In genomic region chrX:71991164-71991563, GRCh38 we compare ENCODE assay signal across 22 cellular contexts.
"Had no signal": no experiment of that assay in that cellular context is flagged by ENCODE, and none has a peak within 500 bp of the region (broad histone marks: within the 10 kb centered on the region; RNA-seq: fewer than 3 reads in every experiment).

No MANE protein-coding gene starts in this region.

- DNase-seq: activated CD4-positive, alpha-beta memory T cell treated with anti-CD3 and anti-CD28 coated beads, Interleukin-2, amount 10 ng/mL, durations not matched to agents 7 days and 5 days; activated CD4-positive, alpha-beta T cell treated with anti-CD3 and anti-CD28 coated beads for 36 hours; activated CD4-positive, alpha-beta T cell treated with anti-CD3 and anti-CD28 coated beads, Interleukin-2, amount 50 U/mL, for 1 hour; activated gamma-delta T cell; activated naive CD4-positive, alpha-beta T cell treated with anti-CD3 and anti-CD28 coated beads for 36 hours; activated T-cell treated with anti-CD3 and anti-CD28 coated beads for 4 hours; activated T-cell treated with anti-CD3 and anti-CD28 coated beads, Interleukin-2, amount 50 U/mL, for 48 hours; amygdala; brain microvascular endothelial cell; Karpas-422; MM.1S; NCI-H1105; NCI-H1436 treated with DMSO at 0.1 percent for 48 hours; NCI-H187; NCI-H2081; NCI-H524; SIG-M5; T-helper 2 cell had no signal

- H3K4me1 Mint-ChIP-seq: activated T-helper 17 cell treated with anti-CD3 and anti-CD28 coated beads, Interleukin-2, amount 50 U/mL, for 72 hours had no signal

- H3K27ac Mint-ChIP-seq: activated CD4-positive, alpha-beta T cell treated with anti-CD3 and anti-CD28 coated beads for 36 hours; activated naive CD4-positive, alpha-beta T cell treated with anti-CD3 and anti-CD28 coated beads for 36 hours; activated naive CD8-positive, alpha-beta T cell; activated T-helper 17 cell treated with anti-CD3 and anti-CD28 coated beads, Interleukin-2, amount 50 U/mL, for 72 hours had no signal

- H3K27me3 Mint-ChIP-seq: activated naive CD8-positive, alpha-beta T cell; activated T-helper 17 cell treated with anti-CD3 and anti-CD28 coated beads, Interleukin-2, amount 50 U/mL, for 72 hours had no signal

- H3K4me3 Mint-ChIP-seq: activated CD4-positive, alpha-beta memory T cell treated with anti-CD3 and anti-CD28 coated beads, Interleukin-2, amount 10 ng/mL, durations not matched to agents 7 days and 5 days; activated CD4-positive, alpha-beta T cell treated with anti-CD3 and anti-CD28 coated beads for 36 hours; activated naive CD4-positive, alpha-beta T cell treated with anti-CD3 and anti-CD28 coated beads for 36 hours; activated naive CD8-positive, alpha-beta T cell; activated T-helper 17 cell treated with anti-CD3 and anti-CD28 coated beads, Interleukin-2, amount 50 U/mL, for 72 hours had no signal

- FAIRE-seq: RCC 7860 had no signal

- ATAC-seq: activated CD4-positive, alpha-beta T cell treated with anti-CD3 and anti-CD28 coated beads for 36 hours; activated T-helper 17 cell treated with anti-CD3 and anti-CD28 coated beads, Interleukin-2, amount 50 U/mL, for 72 hours had no signal

- H3K36me3 ChIP-seq: brain microvascular endothelial cell had no signal

- H3K27ac ChIP-seq: brain microvascular endothelial cell, VCaP had no signal

- H3K36me3 Mint-ChIP-seq: activated naive CD8-positive, alpha-beta T cell had no signal

- H3K27me3 ChIP-seq: brain microvascular endothelial cell had no signal

- H3K9me3 Mint-ChIP-seq: activated CD4-positive, alpha-beta memory T cell treated with anti-CD3 and anti-CD28 coated beads, Interleukin-2, amount 10 ng/mL, durations not matched to agents 7 days and 5 days; activated naive CD4-positive, alpha-beta T cell treated with anti-CD3 and anti-CD28 coated beads for 36 hours; activated T-helper 17 cell treated with anti-CD3 and anti-CD28 coated beads, Interleukin-2, amount 50 U/mL, for 72 hours had no signal
